17 cellular contexts compared by ENCODE assay signal in the genomic region with DNA sequence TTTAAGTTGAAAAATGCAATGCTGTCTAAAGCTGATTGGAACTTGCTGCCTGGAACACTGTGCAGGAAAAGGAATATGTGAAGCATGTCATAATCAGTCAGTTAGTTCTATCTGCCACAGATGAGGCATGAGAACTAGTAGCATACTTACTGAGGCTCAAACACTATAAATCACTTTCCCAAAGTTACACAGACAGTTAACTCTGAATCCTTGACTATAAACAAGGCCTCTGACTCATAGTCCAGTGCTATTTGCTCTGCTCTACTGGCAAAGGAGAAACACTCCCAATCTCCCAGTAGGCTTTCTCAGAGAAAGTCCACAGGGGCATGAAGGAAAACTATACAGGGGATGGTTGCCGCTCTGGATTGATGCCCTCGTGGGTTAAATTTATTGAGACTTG.
A peak's percentile ranks its signal among the peaks of the same experiment; 100 is the strongest.
DNase-seq lines count a peak whose midpoint lies in the region; ATAC-seq and TF ChIP-seq lines count a peak whose summit lies in the region.
"Had no signal": no experiment of that assay in that cellular context is flagged by ENCODE, and none has a peak within 500 bp of the region (broad histone marks: within the 10 kb centered on the region; RNA-seq: fewer than 3 reads in every experiment).

No MANE protein-coding gene starts in this region.

- H3K36me3 ChIP-seq in mesenchymal stem cell (ENCODE audit: control insufficient read depth in 1 of 2, insufficient read depth in 2 of 2, low read depth in 1 of 2, low read length in 2 of 2) = no peaks in the 10 kb centered on the region
- H3K36me3 ChIP-seq: brain microvascular endothelial cell, SJCRH30 had no signal

- no peak overlapping the region for H2BK5ac ChIP-seq in mesenchymal stem cell (ENCODE audit: low read depth, low read length, poor library complexity, severe bottlenecking)

- H3K18ac ChIP-seq in mesenchymal stem cell (ENCODE audit: low read depth in 1 of 2, low read length in 2 of 2) = no peak overlapping the region

- no peak overlapping the region for H2BK12ac ChIP-seq in mesenchymal stem cell (ENCODE audit: low read length in 2 of 2)

- H3K23ac ChIP-seq in mesenchymal stem cell (ENCODE audit: low read length in 2 of 2) = no peak overlapping the region

- no peaks in the 10 kb centered on the region for H3K9me3 ChIP-seq in mesenchymal stem cell (ENCODE audit: control insufficient read depth, low read length)
- H3K9me3 ChIP-seq: SJCRH30 had no signal

- H3K4me2 ChIP-seq in mesenchymal stem cell (ENCODE audit: low read length, poor library complexity, severe bottlenecking) = no peak overlapping the region

- no peak overlapping the region for H3K4ac ChIP-seq in mesenchymal stem cell (ENCODE audit: low read depth in 1 of 2, low read length in 2 of 2)

- DNase-seq in AG09319 (ENCODE audit: extremely low read depth, low read depth) = peak; percentile 27
- peak; percentile 27 for DNase-seq in MV-4-11 (lab: John Stamatoyannopoulos, UW)
- peak; percentile 28 for DNase-seq in epithelial cell of esophagus (ENCODE audit: low read depth)
- DNase-seq in mesenchymal stem cell = peak; percentile 95
- DNase-seq in activated CD4-positive, alpha-beta T cell treated with anti-CD3 and anti-CD28 coated beads, Interleukin-2, amount 50 U/mL, for 48 hours = no peak
- no peak for DNase-seq in NCI-H2196 treated with DMSO at 0.1 percent for 48 hours (lab: John Stamatoyannopoulos, UW; ENCODE audit: unreplicated experiment)
- DNase-seq: activated CD4-positive, alpha-beta T cell treated with anti-CD3 and anti-CD28 coated beads for 4 hours; activated naive CD4-positive, alpha-beta T cell treated with Interleukin-2 at 50 U/mL for 16 hours; brain microvascular endothelial cell; COR-L47; NCI-H1694; NCI-H345; retina; SJCRH30; T-helper 9 cell had no signal

- H3K4me3 ChIP-seq in epithelial cell of esophagus (ENCODE audit: low read length) = no peak overlapping the region
- no peak overlapping the region for H3K4me3 ChIP-seq in mesenchymal stem cell (ENCODE audit: insufficient read depth in 1 of 2, low read depth in 1 of 2, low read length in 2 of 2)
- H3K4me3 ChIP-seq: SJCRH30 had no signal

- H4K91ac ChIP-seq in mesenchymal stem cell (ENCODE audit: low read length) = no peak overlapping the region

- H2AFZ ChIP-seq in mesenchymal stem cell (ENCODE audit: low read depth, low read length) = no peak overlapping the region

- H3K4me1 ChIP-seq in mesenchymal stem cell (ENCODE audit: control insufficient read depth, insufficient read depth, low read depth, low read length) = peaks cover 1% of the 10 kb centered on the region
- H3K4me1 ChIP-seq: SJCRH30 had no signal

- H2AK5ac ChIP-seq in mesenchymal stem cell (ENCODE audit: low read length, severe bottlenecking) = no peak overlapping the region

- ATAC-seq in HG03520 (IDR thresholded peaks at IDR 0.05; ENCODE audit: unreplicated experiment) (no peak), GM19452 (IDR thresholded peaks at IDR 0.05; ENCODE audit: unreplicated experiment) (no peak)

- no peak overlapping the region for H2BK120ac ChIP-seq in mesenchymal stem cell (ENCODE audit: low read depth, low read length)

- H4K8ac ChIP-seq in mesenchymal stem cell (ENCODE audit: low read length) = no peak overlapping the region

- no peak for TF ChIP-seq CTCF in AG09319 (IDR thresholded peaks at IDR 0.05; ENCODE audit: low read depth, low read length)
- TF ChIP-seq CTCF in epithelial cell of esophagus (IDR thresholded peaks at IDR 0.05; ENCODE audit: insufficient read depth, low read depth, low read length, missing control alignments) = no peak

- WGBS in mesenchymal stem cell = no CpG with 5 or more reads among the region's 2 CpGs

- no peaks in the 10 kb centered on the region for H3K27me3 ChIP-seq in mesenchymal stem cell (ENCODE audit: control insufficient read depth in 1 of 2, insufficient read depth in 1 of 2, low read length in 2 of 2)
- H3K27me3 ChIP-seq: brain microvascular endothelial cell, SJCRH30 had no signal

- no peak overlapping the region for H3K14ac ChIP-seq in mesenchymal stem cell (ENCODE audit: low read length in 2 of 2)

- no peak overlapping the region for H3K9ac ChIP-seq in mesenchymal stem cell (ENCODE audit: low read length)

- H2BK15ac ChIP-seq in mesenchymal stem cell (ENCODE audit: low read depth, poor library complexity, severe bottlenecking) = no peak overlapping the region

- H3K79me1 ChIP-seq in mesenchymal stem cell (replicated peaks; ENCODE audit: low read length, poor library complexity, severe bottlenecking) = no peaks in the 10 kb centered on the region

- peak overlapping the region; percentile 85 for H3K27ac ChIP-seq in mesenchymal stem cell (ENCODE audit: low read length, poor library complexity, severe bottlenecking)
- H3K27ac ChIP-seq: brain microvascular endothelial cell, SJCRH30 had no signal

Comparison
In these comparisons a context has a peak if more than half of its experiments do, and no peak if none do; other contexts are left out.
1. DNase-seq: peak in AG09319 (single experiment), MV-4-11 (single experiment), epithelial cell of esophagus (single experiment) and mesenchymal stem cell (single experiment); none in activated CD4-positive, alpha-beta T cell treated with anti-CD3 and anti-CD28 coated beads, Interleukin-2, amount 50 U/mL, for 48 hours (0 of 2) and NCI-H2196 treated with DMSO at 0.1 percent for 48 hours (single experiment).